In the genomic region with DNA sequence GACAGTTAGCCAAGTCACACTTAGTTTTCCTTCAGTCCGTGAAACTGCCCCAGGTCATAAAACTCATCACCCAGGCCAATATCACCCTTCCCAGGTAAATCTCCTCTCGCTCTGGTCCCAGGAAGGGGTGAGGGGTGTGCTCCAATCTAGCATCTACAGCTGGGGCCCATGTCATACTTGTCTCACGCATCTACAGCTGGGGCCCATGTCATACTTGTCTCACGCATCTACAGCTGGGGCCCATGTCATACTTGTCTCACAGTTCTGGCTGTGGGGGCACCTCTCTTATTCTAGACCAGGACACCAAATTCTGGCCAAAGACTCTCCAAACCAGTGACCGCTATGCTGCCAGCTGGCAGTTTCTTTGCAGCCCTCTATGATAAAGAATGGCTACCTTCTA, we compare ENCODE assay signal across 22 cellular contexts.
"Had no signal": no experiment of that assay in that cellular context is flagged by ENCODE, and none has a peak within 500 bp of the region (broad histone marks: within the 10 kb centered on the region; RNA-seq: fewer than 3 reads in every experiment).

No MANE protein-coding gene starts in this region.

- FAIRE-seq: colon, endothelial cell of umbilical vein, islet of Langerhans, keratinocyte had no signal

- DNase-seq: dermis blood vessel endothelial cell; dorsolateral prefrontal cortex; effector CD4-positive, alpha-beta T cell; effector memory CD4-positive, alpha-beta T cell; esophagus squamous epithelium; foreskin fibroblast; foreskin melanocyte; gastrocnemius medialis; glutamatergic neuron; head of caudate nucleus; heart right ventricle; hippocampal formation; left cardiac atrium; left ventricle myocardium superior; lower lobe of right lung; mesenchymal stem cell had no signal

- ATAC-seq: gastrocnemius medialis, heart right ventricle, left cardiac atrium, left lung, left ventricle myocardium superior, lower lobe of right lung had no signal

- H3K36me3 ChIP-seq: esophagus squamous epithelium, gastrocnemius medialis, heart right ventricle, left lung, lower lobe of right lung had no signal

- H3K4me1 ChIP-seq: esophagus squamous epithelium, gastrocnemius medialis, heart right ventricle, left lung, lower lobe of right lung had no signal

- H3K9me3 ChIP-seq: gastrocnemius medialis had no signal

- H3K27ac ChIP-seq: coronary artery, dorsolateral prefrontal cortex, esophagus squamous epithelium, gastrocnemius medialis, heart right ventricle, left lung, lower lobe of right lung had no signal

- H3K4me3 ChIP-seq: coronary artery, dorsolateral prefrontal cortex, esophagus squamous epithelium, gastrocnemius medialis, heart right ventricle, left lung, lower lobe of right lung had no signal

- H3K27me3 ChIP-seq: dorsolateral prefrontal cortex, esophagus squamous epithelium, gastrocnemius medialis, heart right ventricle, left lung had no signal
